Comparison of ENCODE assay signal across 20 cellular contexts in genomic region chr3:127475975-127476374, GRCh38.
"Had no signal": no experiment of that assay in that cellular context is flagged by ENCODE, and none has a peak within 500 bp of the region (broad histone marks: within the 10 kb centered on the region; RNA-seq: fewer than 3 reads in every experiment).

No MANE protein-coding gene starts in this region.

- H3K4me1 ChIP-seq: right atrium auricular region, sigmoid colon, suprapubic skin, thyroid gland had no signal

- H3K27ac ChIP-seq: dorsolateral prefrontal cortex, heart left ventricle, ovary, right atrium auricular region, sigmoid colon, skin epidermis, suprapubic skin, thyroid gland had no signal

- H3K4me3 Mint-ChIP-seq: mesothelial cell of epicardium, natural killer cell, neural crest cell, type B pancreatic cell had no signal

- ATAC-seq: esophagus mucosa, heart left ventricle, natural killer cell had no signal

- H3K36me3 ChIP-seq: heart left ventricle, ovary, right atrium auricular region, sigmoid colon, suprapubic skin, thyroid gland had no signal

- H3K4me3 ChIP-seq: dorsolateral prefrontal cortex, heart left ventricle, ovary, right atrium auricular region, sigmoid colon, skin epidermis, suprapubic skin, thyroid gland had no signal

- DNase-seq: cortex of kidney; dorsolateral prefrontal cortex; effector CD8-positive, alpha-beta T cell; hypothalamus; kidney glomerular epithelial cell; natural killer cell; ovary; sigmoid colon; stimulated activated CD4-positive, alpha-beta T cell treated with anti-CD3 and anti-CD28 coated beads, Interleukin-2, amount 100 ng/mL, for 24 hours; stimulated activated CD4-positive, alpha-beta T cell treated with anti-CD3 and anti-CD28 coated beads, Interleukin-4, amount 100 ng/mL, for 4 hours; stimulated activated naive CD4-positive, alpha-beta T cell; thyroid gland had no signal

- H3K9me3 Mint-ChIP-seq: mesothelial cell of epicardium, natural killer cell, neural crest cell, type B pancreatic cell had no signal

- H3K9me3 ChIP-seq: heart left ventricle, ovary, right atrium auricular region, sigmoid colon, suprapubic skin, thyroid gland had no signal

- H3K27me3 ChIP-seq: dorsolateral prefrontal cortex, ovary, right atrium auricular region, thyroid gland had no signal

- H3K4me1 Mint-ChIP-seq: natural killer cell, neural crest cell had no signal

- H3K27me3 Mint-ChIP-seq: type B pancreatic cell had no signal

- H3K27ac Mint-ChIP-seq: mesothelial cell of epicardium, natural killer cell, type B pancreatic cell had no signal

- H3K36me3 Mint-ChIP-seq: mesothelial cell of epicardium, natural killer cell, type B pancreatic cell had no signal
